Comparison of ENCODE assay signal across 25 cellular contexts in genomic region chr11:365831-366230, GRCh38. TPM values are rescaled to one million over a fixed set of nuclear protein-coding genes. Genes with fewer than 3 reads are reported as not detected.
"Had no signal": no experiment of that assay in that cellular context is flagged by ENCODE, and none has a peak within 500 bp of the region (broad histone marks: within the 10 kb centered on the region; RNA-seq: fewer than 3 reads in every experiment).

No MANE protein-coding gene starts in this region.

- H3K36me3 ChIP-seq: heart right ventricle, left ventricle myocardium inferior, ovary, prostate gland, suprapubic skin, thoracic aorta, tibial artery, uterus had no signal

- H3K4me2 ChIP-seq: hepatocyte had no signal

- H3K27me3 ChIP-seq: hepatocyte, ovary had no signal

- H3K27ac ChIP-seq: heart right ventricle, hepatocyte, left ventricle myocardium inferior, ovary, prostate gland, skin epidermis, suprapubic skin, thoracic aorta, tibial artery, uterus had no signal

- DNase-seq: heart right ventricle; islet precursor cell; left ventricle myocardium inferior; midbrain; naive thymus-derived CD4-positive, alpha-beta T cell; retina; stimulated activated CD4-positive, alpha-beta T cell treated with anti-CD3 and anti-CD28 coated beads, Interleukin-4, amount 100 ng/mL, for 24 hours; stimulated activated naive CD4-positive, alpha-beta T cell; trophoblast cell; uterus had no signal

- H3K4me3 Mint-ChIP-seq: naive thymus-derived CD4-positive, alpha-beta T cell; natural killer cell treated with Interleukin-12 subunit alpha and Interleukin-12 subunit beta and Interleukin-15 and Interleukin-18, amount 100 ng/mL, for 72 hours; stimulated activated effector memory CD8-positive, alpha-beta T cell treated with anti-CD3 and anti-CD28 coated beads, Interleukin-12 subunit alpha, Interleukin-12 subunit beta, amount 100 ng/mL, for 72 hours; stimulated activated naive CD8-positive, alpha-beta T cell treated with anti-CD3 and anti-CD28 coated beads, Interleukin-15, Interleukin-2, amounts not matched to agents 100 ng/mL and 50 ng/mL, for 24 hours had no signal

- H3K4me1 ChIP-seq: prostate gland, uterus had no signal

- H3K9me3 Mint-ChIP-seq: natural killer cell treated with Interleukin-12 subunit alpha and Interleukin-12 subunit beta and Interleukin-15 and Interleukin-18, amount 100 ng/mL, for 72 hours; stimulated activated effector memory CD8-positive, alpha-beta T cell treated with anti-CD3 and anti-CD28 coated beads, Interleukin-12 subunit alpha, Interleukin-12 subunit beta, amount 100 ng/mL, for 72 hours had no signal

- H3K9me3 ChIP-seq: ovary, prostate gland, suprapubic skin, thoracic aorta, uterus had no signal

- H3K4me3 ChIP-seq: heart right ventricle, hepatocyte, left ventricle myocardium inferior, lung, mucosa of descending colon, ovary, prostate gland, skin epidermis, suprapubic skin, thoracic aorta, tibial artery, uterus had no signal

- H3K36me3 Mint-ChIP-seq: natural killer cell treated with Interleukin-12 subunit alpha and Interleukin-12 subunit beta and Interleukin-15 and Interleukin-18, amount 100 ng/mL, for 72 hours had no signal

- H2AFZ ChIP-seq: hepatocyte had no signal

- H3K27ac Mint-ChIP-seq: natural killer cell treated with Interleukin-12 subunit alpha and Interleukin-12 subunit beta and Interleukin-15 and Interleukin-18, amount 100 ng/mL, for 72 hours; stimulated activated effector memory CD8-positive, alpha-beta T cell treated with anti-CD3 and anti-CD28 coated beads, Interleukin-12 subunit alpha, Interleukin-12 subunit beta, amount 100 ng/mL, for 72 hours; stimulated activated naive CD8-positive, alpha-beta T cell treated with anti-CD3 and anti-CD28 coated beads, Interleukin-15, Interleukin-2, amounts not matched to agents 100 ng/mL and 50 ng/mL, for 24 hours had no signal

- ATAC-seq: heart right ventricle; mucosa of descending colon; naive thymus-derived CD4-positive, alpha-beta T cell; natural killer cell treated with Interleukin-12 subunit alpha and Interleukin-12 subunit beta and Interleukin-15 and Interleukin-18, amount 100 ng/mL, for 72 hours; right cardiac atrium; sciatic nerve; stimulated activated effector memory CD8-positive, alpha-beta T cell treated with anti-CD3 and anti-CD28 coated beads, Interleukin-12 subunit alpha, Interleukin-12 subunit beta, amount 100 ng/mL, for 72 hours had no signal

RNA-seq across cellular contexts. Expression of gene B4GALNT4, which starts 3.5 kb away (rescaled TPM):
- total RNA-seq: mesenteric fat pad had no signal

RNA-seq across cellular contexts. Expression of gene PKP3, which starts 28.2 kb away (rescaled TPM):
- total RNA-seq: naive thymus-derived CD4-positive, alpha-beta T cell; natural killer cell treated with Interleukin-12 subunit alpha and Interleukin-12 subunit beta and Interleukin-15 and Interleukin-18, amount 100 ng/mL, for 72 hours had no signal
- polyA plus RNA-seq: naive thymus-derived CD4-positive, alpha-beta T cell had no signal
